In genomic region chr3:194097141-194097880, GRCh38 we compare ENCODE assay signal across 11 cellular contexts. TPM values are rescaled to one million over a fixed set of nuclear protein-coding genes. Genes with fewer than 3 reads are reported as not detected.
DNase-seq lines count a peak whose midpoint lies in the region; ATAC-seq and TF ChIP-seq lines count a peak whose summit lies in the region.
"Had no signal": no experiment of that assay in that cellular context is flagged by ENCODE, and none has a peak within 500 bp of the region (broad histone marks: within the 10 kb centered on the region; RNA-seq: fewer than 3 reads in every experiment).

No MANE protein-coding gene starts in this region.

- intact Hi-C loops in sciatic nerve (cut with DNase I), result no loop called here
- intact Hi-C loops in activated naive CD4-positive, alpha-beta T cell treated with anti-CD3 and anti-CD28 coated beads for 36 hours (cut with micrococcal nuclease), result no loop called here

- no peak overlapping the region for H3K27ac ChIP-seq in lung (ENCODE audit: low read depth in 1 of 2, low read length in 1 of 2)

- H3K27ac Mint-ChIP-seq in brain, result peak overlapping the region in 4 of 5 experiments; percentile 33 to 68 (median 50)
- no peak overlapping the region for H3K27ac Mint-ChIP-seq in activated naive CD4-positive, alpha-beta T cell treated with anti-CD3 and anti-CD28 coated beads for 36 hours

- no peaks in the 10 kb centered on the region for H3K36me3 Mint-ChIP-seq in brain
- H3K36me3 Mint-ChIP-seq in activated naive CD4-positive, alpha-beta T cell treated with anti-CD3 and anti-CD28 coated beads for 36 hours (ENCODE audit: low read depth), result no peaks in the 10 kb centered on the region

- peaks cover 56% of the 10 kb centered on the region for H3K4me1 Mint-ChIP-seq in brain
- H3K4me1 Mint-ChIP-seq in activated naive CD4-positive, alpha-beta T cell treated with anti-CD3 and anti-CD28 coated beads for 36 hours (ENCODE audit: low read depth), result peaks cover 19% of the 10 kb centered on the region

- H3K9me3 ChIP-seq in lung (ENCODE audit: control insufficient read depth in 2 of 2, insufficient read depth in 1 of 2, low read length in 1 of 2), result no peaks in the 10 kb centered on the region

- peaks cover 10% of the 10 kb centered on the region for H3K27me3 Mint-ChIP-seq in brain
- no peaks in the 10 kb centered on the region for H3K27me3 Mint-ChIP-seq in activated naive CD4-positive, alpha-beta T cell treated with anti-CD3 and anti-CD28 coated beads for 36 hours (ENCODE audit: low read depth)

- WGBS in lung, 2 donors, result 74 to 81% methylated on average over 14 of the region's 14 CpGs

- peak overlapping the region in 1 of 5 experiments; percentile 22 for H3K4me3 Mint-ChIP-seq in brain
- no peak overlapping the region for H3K4me3 Mint-ChIP-seq in activated naive CD4-positive, alpha-beta T cell treated with anti-CD3 and anti-CD28 coated beads for 36 hours

- no peaks in the 10 kb centered on the region for H3K27me3 ChIP-seq in lung (ENCODE audit: control insufficient read depth, insufficient read depth)

- no peak for TF ChIP-seq CTCF in LNCaP clone FGC (IDR thresholded peaks at IDR 0.05; ENCODE audit: control insufficient read depth, extremely low read depth, insufficient read depth)
- TF ChIP-seq CTCF in brain (conservative IDR thresholded peaks at IDR 0.05), result no peak
- TF ChIP-seq CTCF in lung (IDR thresholded peaks at IDR 0.05; ENCODE audit: control extremely low read depth, extremely low read depth), result no peak

- CTCF ChIA-PET in activated naive CD4-positive, alpha-beta T cell treated with anti-CD3 and anti-CD28 coated beads for 36 hours (lab: Charles Lee), result interaction anchor here (0.7 to 1.0 kb wide), 2 partner anchors 10 to 41 kb away, joined by 3 read pairs; no protein-coding TSS in a partner anchor

- H3K4me3 ChIP-seq in LNCaP clone FGC (ENCODE audit: low read depth, low read length) (no peak overlapping the region), lung (no peak overlapping the region)

- peaks cover 0 to 10% (median 0%) of the 10 kb centered on the region in 5 experiments for H3K9me3 Mint-ChIP-seq in brain
- H3K9me3 Mint-ChIP-seq in activated naive CD4-positive, alpha-beta T cell treated with anti-CD3 and anti-CD28 coated beads for 36 hours, result no peaks in the 10 kb centered on the region

- no peaks in the 10 kb centered on the region for H3K36me3 ChIP-seq in lung (ENCODE audit: control insufficient read depth in 2 of 2, insufficient read depth in 2 of 2, low read length in 2 of 2)

- ATAC-seq in lung (ENCODE audit: insufficient read depth, low FRiP score) (peak; percentile 20), sciatic nerve (peak; percentile 36)

- DNase-seq in LNCaP clone FGC (ENCODE audit: low read depth) (peak; percentile 64), lung (ENCODE audit: low spot score) (no peak), sciatic nerve (ENCODE audit: low spot score) (no peak), NCI-H2029 treated with DMSO at 0.1 percent for 48 hours (lab: John Stamatoyannopoulos, UW) (no peak)
- DNase-seq in activated naive CD4-positive, alpha-beta T cell treated with anti-CD3 and anti-CD28 coated beads, Interleukin-2, amount 50 U/mL, for 16 hours, result no peak
- no peak for DNase-seq in activated naive CD4-positive, alpha-beta T cell treated with anti-CD3 and anti-CD28 coated beads for 36 hours
- DNase-seq: amygdala; NCI-H187; NCI-H526 treated with DMSO at 0.1 percent for 48 hours; stimulated activated CD4-positive, alpha-beta T cell treated with anti-CD3 and anti-CD28 coated beads, Interleukin-2, amount 100 ng/mL, for 24 hours had no signal

- H3K4me1 ChIP-seq in lung (ENCODE audit: control insufficient read depth in 2 of 2, insufficient read depth in 2 of 2, low read length in 2 of 2), result peaks cover 7 to 13% of the 10 kb centered on the region in 2 donors

RNA-seq across cellular contexts. Expression of gene HES1, which starts 38.6 kb away (rescaled TPM):
- polyA plus RNA-seq in brain (ENCODE audit: insufficient read depth, low read depth, low replicate concordance), result 18.2 TPM
- 10 to 100 TPM; 30.8 to 70.6 TPM for total RNA-seq in lung
- polyA plus RNA-seq in lung, result 10 to 100 TPM; 16.5 to 24.3 TPM
- total RNA-seq in sciatic nerve, result 87.1 TPM
- total RNA-seq in activated naive CD4-positive, alpha-beta T cell treated with anti-CD3 and anti-CD28 coated beads for 36 hours, result 1 to 10 TPM; 2.3 to 2.5 TPM

Comparison
In these comparisons a context has a peak if more than half of its experiments do, and no peak if none do; other contexts are left out.
1. RNA of gene HES1, which starts 38.6 kb away (total RNA-seq): 87.1 TPM in sciatic nerve (single experiment) and 30.8 to 70.6 TPM in lung; 2.3 to 2.5 TPM in activated naive CD4-positive, alpha-beta T cell treated with anti-CD3 and anti-CD28 coated beads for 36 hours; every median in the first group is over 4 times any median in the second.